ENCODE assay signal across 14 cellular contexts in genomic region chr16:68081796-68082567, GRCh38. TPM values are rescaled to one million over a fixed set of nuclear protein-coding genes. Genes with fewer than 3 reads are reported as not detected.
A peak's percentile ranks its signal among the peaks of the same experiment; 100 is the strongest.
DNase-seq lines count a peak whose midpoint lies in the region; ATAC-seq and TF ChIP-seq lines count a peak whose summit lies in the region.
"Had no signal": no experiment of that assay in that cellular context is flagged by ENCODE, and none has a peak within 500 bp of the region (broad histone marks: within the 10 kb centered on the region; RNA-seq: fewer than 3 reads in every experiment).

No MANE protein-coding gene starts in this region.

- no peak for TF ChIP-seq POLR2A in gastroesophageal sphincter (IDR thresholded peaks at IDR 0.05)
- TF ChIP-seq POLR2A in spleen (IDR thresholded peaks at IDR 0.05) = no peak

- peaks cover 0 to 26% of the 10 kb centered on the region in 2 donors for H3K36me3 ChIP-seq in gastroesophageal sphincter
- H3K36me3 ChIP-seq in spleen = peaks cover 0 to 24% (median 9%) of the 10 kb centered on the region in 6 donors
- peaks cover 7% of the 10 kb centered on the region for H3K36me3 ChIP-seq in WERI-Rb-1
- H3K36me3 ChIP-seq: right atrium auricular region had no signal

- H3K27ac Mint-ChIP-seq in T-cell = peak overlapping the region; percentile 93 to 97
- H3K27ac Mint-ChIP-seq: GM23338 had no signal

- intact Hi-C loops in spleen (cut with DNase I; ENCODE audit: low total_unique reads) = no loop called here

- H3K36me3 Mint-ChIP-seq in T-cell = peaks cover 10% of the 10 kb centered on the region

- H3K4me3 Mint-ChIP-seq in T-cell = peak overlapping the region in 1 of 3 donors; percentile 83
- H3K4me3 Mint-ChIP-seq: GM23338 had no signal

- CTCF ChIA-PET in T-cell (lab: Charles Lee) = interaction anchor here in 1 of 2 donors (0.7 kb wide), 1 partner anchor 12 kb away, joined by 3 read pairs; no protein-coding TSS in a partner anchor

- TF ChIP-seq EP300 in gastroesophageal sphincter (IDR thresholded peaks at IDR 0.05) = no peak

- H3K27ac ChIP-seq in gastroesophageal sphincter = peak overlapping the region in 3 of 4 donors; percentile 95 to 99 (median 96)
- peak overlapping the region; percentile 39 to 99 (median 96) for H3K27ac ChIP-seq in spleen
- H3K27ac ChIP-seq in WERI-Rb-1 = no peak overlapping the region
- H3K27ac ChIP-seq: 22Rv1 had no signal

- no peaks in the 10 kb centered on the region for H3K9me3 Mint-ChIP-seq in T-cell
- H3K9me3 Mint-ChIP-seq: GM23338 had no signal

- no peak for TF ChIP-seq CTCF in gastroesophageal sphincter (IDR thresholded peaks at IDR 0.05)
- TF ChIP-seq CTCF in spleen (IDR thresholded peaks at IDR 0.05 in 8 of 11, conservative IDR thresholded peaks at IDR 0.05 in 3 of 11) = no peak
- TF ChIP-seq CTCF in WERI-Rb-1 (IDR thresholded peaks at IDR 0.05; ENCODE audit: low read depth, low read length) = no peak

- H3K4me3 ChIP-seq in gastroesophageal sphincter = no peak overlapping the region
- no peak overlapping the region for H3K4me3 ChIP-seq in spleen
- H3K4me3 ChIP-seq in WERI-Rb-1 (ENCODE audit: low read depth, low read length) = no peak overlapping the region
- H3K4me3 ChIP-seq: GM23338, right atrium auricular region had no signal

- H3K27me3 ChIP-seq in gastroesophageal sphincter (no peaks in the 10 kb centered on the region), spleen (replicated peaks in 1 of 7) (no peaks in the 10 kb centered on the region), WERI-Rb-1 (ENCODE audit: insufficient read depth, low read depth, severe bottlenecking) (no peaks in the 10 kb centered on the region)
- H3K27me3 ChIP-seq: right atrium auricular region had no signal

- no peaks in the 10 kb centered on the region for H3K27me3 Mint-ChIP-seq in T-cell

- POLR2A ChIA-PET in T-cell (lab: Charles Lee) = no interaction called here

- H3K9me3 ChIP-seq in gastroesophageal sphincter (no peaks in the 10 kb centered on the region), spleen (no peaks in the 10 kb centered on the region), WERI-Rb-1 (ENCODE audit: severe bottlenecking) (no peaks in the 10 kb centered on the region)
- H3K9me3 ChIP-seq: right atrium auricular region had no signal

- ATAC-seq in T-cell (replicated peaks in 1 of 4) = no peak
- no peak for ATAC-seq in gastroesophageal sphincter
- no peak for ATAC-seq in GM21737 (IDR thresholded peaks at IDR 0.05; ENCODE audit: unreplicated experiment)
- ATAC-seq: GM23338 had no signal

- peaks cover 71 to 75% (median 72%) of the 10 kb centered on the region in 3 donors for H3K4me1 Mint-ChIP-seq in T-cell

- peaks cover 0 to 63% (median 27%) of the 10 kb centered on the region in 3 donors for H3K4me1 ChIP-seq in gastroesophageal sphincter
- H3K4me1 ChIP-seq in spleen = peaks cover 62 to 88% (median 80%) of the 10 kb centered on the region in 6 donors

- DNase-seq in DMS 273 (lab: John Stamatoyannopoulos, UW; ENCODE audit: unreplicated experiment) (peak; percentile 21), DMS 273 treated with DMSO at 0.1 percent for 48 hours (lab: John Stamatoyannopoulos, UW) (no peak), T-cell (peak in 1 of 34 experiments; percentile 12), spleen (no peak), WERI-Rb-1 (no peak), NCI-H187 treated with DMSO at 0.1 percent for 48 hours (lab: John Stamatoyannopoulos, UW) (no peak)
- DNase-seq: activated CD8-positive, alpha-beta memory T cell treated with anti-CD3 and anti-CD28 coated beads, Interleukin-2, amount 50 U/mL, for 4 hours; MV-4-11; NCI-H524 treated with DMSO at 0.1 percent for 48 hours had no signal

RNA-seq across cellular contexts. Expression of gene NFATC3, which starts 3.2 kb away (rescaled TPM):
- total RNA-seq in T-cell (100 to 1,000 TPM; 111 to 144 (median 116) TPM), gastroesophageal sphincter (10 to 100 TPM; 42.4 to 50.6 (median 49.3) TPM), spleen (10 to 100 TPM; 64.4 to 89.7 (median 68.5) TPM)
- polyA plus RNA-seq in spleen = 10 to 100 TPM; 12.4 to 13.1 (median 12.7) TPM

RNA-seq across cellular contexts. Expression of gene DUS2, which starts 58.9 kb away (rescaled TPM):
- total RNA-seq in T-cell (10 to 100 TPM; 14.5 to 19.4 (median 15.8) TPM), gastroesophageal sphincter (10 to 100 TPM in 1 of 4 donors, 1 to 10 TPM in 3; 7.2 to 15.0 (median 8.7) TPM), spleen (10 to 100 TPM; 22.3 to 31.7 (median 27.6) TPM)
- polyA plus RNA-seq in spleen = 10 to 100 TPM; 17.4 to 28.8 (median 25.2) TPM

RNA-seq across cellular contexts. Expression of gene DDX28, which starts 59.0 kb away (rescaled TPM):
- total RNA-seq in T-cell (10 to 100 TPM; 15.5 to 21.0 (median 17.6) TPM), gastroesophageal sphincter (10 to 100 TPM in 1 of 4 donors, 1 to 10 TPM in 3; 6.5 to 10.4 (median 8.0) TPM), spleen (10 to 100 TPM in 5 of 7 donors, 1 to 10 TPM in 2; 8.6 to 12.7 (median 10.3) TPM)
- polyA plus RNA-seq in spleen = 10 to 100 TPM; 15.8 to 19.0 (median 17.6) TPM
